ENCODE assay signal across 1 cellular context in genomic region chr2:71006955-71007799, GRCh38.
A peak's percentile ranks its signal among the peaks of the same experiment; 100 is the strongest.
TF ChIP-seq lines count a peak whose summit lies in the region.

No MANE protein-coding gene starts in this region.

TF ChIP-seq in HepG2, 621 proteins besides CTCF, POLR2A, EP300 and RAD21 (continues in another document):
- TF ChIP-seq ZNF768 (CRISPR knock-in tag; IDR thresholded peaks at IDR 0.05) = peak; percentile 41; the same call in 1 of the 2 replicates
- TF ChIP-seq SRSF1 (optimal IDR thresholded peaks at IDR 0.05; ENCODE audit: low read depth, low read length) = no peak
- TF ChIP-seq MATR3 (CRISPR knock-in tag; IDR thresholded peaks at IDR 0.05) = no peak
- no peak for TF ChIP-seq ZHX1 (CRISPR knock-in tag; IDR thresholded peaks at IDR 0.05; ENCODE audit: low read depth)
- no peak for TF ChIP-seq SUZ12 (IDR thresholded peaks at IDR 0.05; ENCODE audit: low read depth, low read length)
- no peak for TF ChIP-seq FOXO1 (CRISPR knock-in tag; IDR thresholded peaks at IDR 0.05)
- no peak for TF ChIP-seq ZNF3 (CRISPR knock-in tag; IDR thresholded peaks at IDR 0.05)
- peak; percentile 67; the same call in 1 of the 2 replicates for TF ChIP-seq ZNF788 (CRISPR knock-in tag; IDR thresholded peaks at IDR 0.05; ENCODE audit: borderline replicate concordance)
- no peak for TF ChIP-seq ZNF232 (CRISPR knock-in tag; IDR thresholded peaks at IDR 0.05; ENCODE audit: borderline replicate concordance)
- no peak for TF ChIP-seq ZNF33B (CRISPR knock-in tag; IDR thresholded peaks at IDR 0.05)
- TF ChIP-seq TEAD3 (CRISPR knock-in tag; optimal IDR thresholded peaks at IDR 0.05; ENCODE audit: borderline replicate concordance) = peak; percentile 48
- no peak for TF ChIP-seq EED (CRISPR knock-in tag; IDR thresholded peaks at IDR 0.05)
- no peak for TF ChIP-seq ZBTB44 (CRISPR knock-in tag; IDR thresholded peaks at IDR 0.05)
- no peak for TF ChIP-seq HMGXB3 (CRISPR knock-in tag; IDR thresholded peaks at IDR 0.05; ENCODE audit: borderline replicate concordance)
- TF ChIP-seq TFAP4 (IDR thresholded peaks at IDR 0.05; ENCODE audit: borderline replicate concordance, low read depth) = 0 out of 2 replicates have a peak, but pooled peaks have one; percentile 15
- TF ChIP-seq KLF6 (CRISPR knock-in tag; IDR thresholded peaks at IDR 0.05) = no peak
- TF ChIP-seq ZSCAN25 (CRISPR knock-in tag; IDR thresholded peaks at IDR 0.05) = no peak
- peak; percentile 65 for TF ChIP-seq ZNF687 (CRISPR knock-in tag; IDR thresholded peaks at IDR 0.05)
- no peak for TF ChIP-seq JUND (CRISPR knock-in tag; IDR thresholded peaks at IDR 0.05)
- no peak for TF ChIP-seq SATB2 (CRISPR knock-in tag; IDR thresholded peaks at IDR 0.05)
- TF ChIP-seq ZNF407 (CRISPR knock-in tag; IDR thresholded peaks at IDR 0.05; ENCODE audit: not compliant biosample characterization) = peak; percentile 27
- TF ChIP-seq MEIS2 (CRISPR knock-in tag; IDR thresholded peaks at IDR 0.05) = no peak
- no peak for TF ChIP-seq MTERF4 (CRISPR knock-in tag; IDR thresholded peaks at IDR 0.05)
- TF ChIP-seq HIVEP1 (CRISPR knock-in tag; IDR thresholded peaks at IDR 0.05) = no peak
- no peak for TF ChIP-seq ZC3H13 (CRISPR knock-in tag; IDR thresholded peaks at IDR 0.05)
- TF ChIP-seq ETV5 (CRISPR knock-in tag; IDR thresholded peaks at IDR 0.05; ENCODE audit: borderline replicate concordance) = peak; percentile 71; the same call in 1 of the 2 replicates
- no peak for TF ChIP-seq MBNL3 (CRISPR knock-in tag; conservative IDR thresholded peaks at IDR 0.05)
- no peak for TF ChIP-seq ZNF619 (CRISPR knock-in tag; IDR thresholded peaks at IDR 0.05)
- no peak for TF ChIP-seq KLF13 (CRISPR knock-in tag; IDR thresholded peaks at IDR 0.05)
- TF ChIP-seq SRSF4 (IDR thresholded peaks at IDR 0.05; ENCODE audit: low read depth, low read length, poor library complexity, severe bottlenecking) = no peak
- TF ChIP-seq MAF1 (CRISPR knock-in tag; IDR thresholded peaks at IDR 0.05; ENCODE audit: borderline replicate concordance) = no peak
- peak; percentile 39 for TF ChIP-seq HNF4A (CRISPR knock-in tag; IDR thresholded peaks at IDR 0.05)
- TF ChIP-seq ZFX (CRISPR knock-in tag; IDR thresholded peaks at IDR 0.05; ENCODE audit: low read depth) = peak; percentile 66; the same call in 1 of the 2 replicates
- TF ChIP-seq FOXA1 (IDR thresholded peaks at IDR 0.05) = no peak
- TF ChIP-seq FOXA1 (CRISPR knock-in tag; IDR thresholded peaks at IDR 0.05) = no peak
- TF ChIP-seq ZNF776 (CRISPR knock-in tag; IDR thresholded peaks at IDR 0.05) = no peak
- TF ChIP-seq GABPB1 (CRISPR knock-in tag; IDR thresholded peaks at IDR 0.05) = peak; percentile 44; the same call in 1 of the 2 replicates
- TF ChIP-seq MAFF (IDR thresholded peaks at IDR 0.05; ENCODE audit: low read depth, low read length) = no peak
- TF ChIP-seq ZNF501 (CRISPR knock-in tag; IDR thresholded peaks at IDR 0.05) = 0 out of 2 replicates have a peak, but pooled peaks have one; percentile 26
- no peak for TF ChIP-seq TBL1XR1 (IDR thresholded peaks at IDR 0.05; ENCODE audit: borderline replicate concordance, low read length, partially characterized antibody)
